Comparison of ENCODE assay signal across 30 cellular contexts in genomic region chr6:50992232-50992631, GRCh38.
"Had no signal": no experiment of that assay in that cellular context is flagged by ENCODE, and none has a peak within 500 bp of the region (broad histone marks: within the 10 kb centered on the region; RNA-seq: fewer than 3 reads in every experiment).

No MANE protein-coding gene starts in this region.

- H3K4me3 Mint-ChIP-seq: endodermal cell; memory B cell; mesothelial cell of epicardium; naive thymus-derived CD8-positive, alpha-beta T cell had no signal

- H3K36me3 Mint-ChIP-seq: memory B cell; mesothelial cell of epicardium; naive B cell; naive thymus-derived CD8-positive, alpha-beta T cell had no signal

- H3K9me3 Mint-ChIP-seq: endodermal cell had no signal

- H3K27ac Mint-ChIP-seq: endodermal cell; memory B cell; mesothelial cell of epicardium; naive B cell; naive thymus-derived CD8-positive, alpha-beta T cell had no signal

- FAIRE-seq: colon, endometrium, islet of Langerhans, keratinocyte had no signal

- H3K9me3 ChIP-seq: esophagus squamous epithelium, gastrocnemius medialis, heart right ventricle, lower lobe of right lung, mucosa of descending colon had no signal

- H3K27ac ChIP-seq: coronary artery, dorsolateral prefrontal cortex, epithelial cell of prostate, esophagus squamous epithelium, gastrocnemius medialis, heart right ventricle, left lung, lower lobe of right lung had no signal

- ATAC-seq: esophagus mucosa; gastrocnemius medialis; heart right ventricle; left cardiac atrium; left lung; left ventricle myocardium superior; lower lobe of right lung; mucosa of descending colon; naive thymus-derived CD8-positive, alpha-beta T cell had no signal

- H3K27me3 Mint-ChIP-seq: memory B cell; naive thymus-derived CD8-positive, alpha-beta T cell had no signal

- H3K4me3 ChIP-seq: coronary artery, dorsolateral prefrontal cortex, esophagus squamous epithelium, gastrocnemius medialis, heart right ventricle, left lung, lower lobe of right lung, mucosa of descending colon had no signal

- H3K4me1 Mint-ChIP-seq: endodermal cell; memory B cell; naive B cell; naive thymus-derived CD8-positive, alpha-beta T cell had no signal

- H3K27me3 ChIP-seq: dorsolateral prefrontal cortex, esophagus squamous epithelium, gastrocnemius medialis, heart right ventricle, left lung had no signal

- H3K36me3 ChIP-seq: esophagus squamous epithelium, gastrocnemius medialis, heart right ventricle, left lung, lower lobe of right lung had no signal

- DNase-seq: dermis blood vessel endothelial cell; dorsolateral prefrontal cortex; effector CD4-positive, alpha-beta T cell; effector memory CD4-positive, alpha-beta T cell; endodermal cell; erythroblast; esophagus squamous epithelium; foreskin fibroblast; foreskin melanocyte; gastrocnemius medialis; glutamatergic neuron; head of caudate nucleus; heart right ventricle; hippocampal formation; left cardiac atrium; left lung; left ventricle myocardium superior; lower lobe of right lung; mucosa of descending colon; naive B cell; naive thymus-derived CD8-positive, alpha-beta T cell had no signal

- H3K4me1 ChIP-seq: gastrocnemius medialis, heart right ventricle, left lung, lower lobe of right lung had no signal
